Comparison of ENCODE assay signal across 12 cellular contexts in genomic region chr7:94698275-94698674, GRCh38. TPM values are rescaled to one million over a fixed set of nuclear protein-coding genes. Genes with fewer than 3 reads are reported as not detected.
A peak's percentile ranks its signal among the peaks of the same experiment; 100 is the strongest.
DNase-seq lines count a peak whose midpoint lies in the region; ATAC-seq and TF ChIP-seq lines count a peak whose summit lies in the region.
"Had no signal": no experiment of that assay in that cellular context is flagged by ENCODE, and none has a peak within 500 bp of the region (broad histone marks: within the 10 kb centered on the region; RNA-seq: fewer than 3 reads in every experiment).

No MANE protein-coding gene starts in this region.

- intact Hi-C loops in esophagus muscularis mucosa (cut with DNase I): no loop called here

- peaks cover 0 to 7% (median 1%) of the 10 kb centered on the region in 4 donors for H3K4me1 ChIP-seq in esophagus muscularis mucosa

- no peak for TF ChIP-seq EP300 in esophagus muscularis mucosa (IDR thresholded peaks at IDR 0.05)

- no peaks in the 10 kb centered on the region for H3K9me3 ChIP-seq in esophagus muscularis mucosa
- H3K9me3 ChIP-seq in WERI-Rb-1 (ENCODE audit: severe bottlenecking): no peaks in the 10 kb centered on the region
- H3K9me3 ChIP-seq: tibial artery had no signal

- H3K4me3 ChIP-seq in esophagus muscularis mucosa (no peak overlapping the region), WERI-Rb-1 (ENCODE audit: low read depth, low read length) (no peak overlapping the region)
- H3K4me3 ChIP-seq: tibial artery had no signal

- DNase-seq in Daoy (ENCODE audit: low read depth) (peak; percentile 52), RPMI7951 (ENCODE audit: low read depth) (peak; percentile 86), non-pigmented ciliary epithelial cell (ENCODE audit: low read depth) (peak; percentile 73), esophagus muscularis mucosa (ENCODE audit: extremely low spot score) (no peak), GM10266 (ENCODE audit: extremely low spot score) (no peak), WERI-Rb-1 (no peak), NCI-H526 (lab: John Stamatoyannopoulos, UW) (no peak)
- DNase-seq: effector memory CD4-positive, alpha-beta T cell; NCI-H1048; stimulated activated CD4-positive, alpha-beta T cell treated with anti-CD3 and anti-CD28 coated beads, Interleukin-1b, Interleukin-23, amount 100 ng/mL, for 48 hours; tibial artery had no signal

- ATAC-seq in esophagus mucosa: peak; percentile 42

- H3K36me3 ChIP-seq in esophagus muscularis mucosa (no peaks in the 10 kb centered on the region), WERI-Rb-1 (no peaks in the 10 kb centered on the region)
- H3K36me3 ChIP-seq: tibial artery had no signal

- H3K27ac ChIP-seq in esophagus muscularis mucosa (replicated peaks in 1 of 4): no peak overlapping the region
- no peak overlapping the region for H3K27ac ChIP-seq in WERI-Rb-1
- H3K27ac ChIP-seq: tibial artery had no signal

- TF ChIP-seq POLR2A in esophagus muscularis mucosa (IDR thresholded peaks at IDR 0.05; ENCODE audit: low read depth): no peak

- 70% methylated on average over 2 of the region's 2 CpGs for WGBS in esophagus muscularis mucosa

- TF ChIP-seq CTCF in esophagus muscularis mucosa (IDR thresholded peaks at IDR 0.05) (no peak), GM10266 (IDR thresholded peaks at IDR 0.05; ENCODE audit: control insufficient read depth, insufficient read depth, low read depth, missing control alignments) (no peak), WERI-Rb-1 (IDR thresholded peaks at IDR 0.05; ENCODE audit: low read depth, low read length) (no peak)

- no peaks in the 10 kb centered on the region for H3K27me3 ChIP-seq in esophagus muscularis mucosa
- no peaks in the 10 kb centered on the region for H3K27me3 ChIP-seq in WERI-Rb-1 (ENCODE audit: insufficient read depth, low read depth, severe bottlenecking)
- H3K27me3 ChIP-seq: tibial artery had no signal

RNA-seq across cellular contexts. Expression of gene SGCE, which starts 42.3 kb away (rescaled TPM):
- 21.9 and 31.5 TPM in 2 replicates for total RNA-seq in Daoy (2014; rRNA removed; shearing (Covaris generic))
- total RNA-seq in RPMI7951 (2014; rRNA removed; shearing (Covaris generic)): 164 and 170 TPM in 2 replicates
- total RNA-seq in esophagus mucosa: 1.2 TPM
- total RNA-seq in esophagus muscularis mucosa: 100 to 1,000 TPM in 1 of 4 donors, 10 to 100 TPM in 3; 72.6 to 135 (median 88.1) TPM

Comparison
In these comparisons a context has a peak if more than half of its experiments do, and no peak if none do; other contexts are left out.
1. DNase-seq: peak in Daoy (single experiment), RPMI7951 (single experiment) and non-pigmented ciliary epithelial cell (single experiment); none in esophagus muscularis mucosa (single experiment), GM10266 (single experiment), WERI-Rb-1 (single experiment) and NCI-H526 (0 of 2).
2. RNA of gene SGCE, which starts 42.3 kb away (total RNA-seq): 164 to 170 TPM in RPMI7951, 72.6 to 135 TPM in esophagus muscularis mucosa and 21.9 to 31.5 TPM in Daoy; 1.2 TPM in esophagus mucosa (single experiment); every median in the first group is over 10 times any median in the second.